Comparison of ENCODE assay signal across 30 cellular contexts in the genomic region with DNA sequence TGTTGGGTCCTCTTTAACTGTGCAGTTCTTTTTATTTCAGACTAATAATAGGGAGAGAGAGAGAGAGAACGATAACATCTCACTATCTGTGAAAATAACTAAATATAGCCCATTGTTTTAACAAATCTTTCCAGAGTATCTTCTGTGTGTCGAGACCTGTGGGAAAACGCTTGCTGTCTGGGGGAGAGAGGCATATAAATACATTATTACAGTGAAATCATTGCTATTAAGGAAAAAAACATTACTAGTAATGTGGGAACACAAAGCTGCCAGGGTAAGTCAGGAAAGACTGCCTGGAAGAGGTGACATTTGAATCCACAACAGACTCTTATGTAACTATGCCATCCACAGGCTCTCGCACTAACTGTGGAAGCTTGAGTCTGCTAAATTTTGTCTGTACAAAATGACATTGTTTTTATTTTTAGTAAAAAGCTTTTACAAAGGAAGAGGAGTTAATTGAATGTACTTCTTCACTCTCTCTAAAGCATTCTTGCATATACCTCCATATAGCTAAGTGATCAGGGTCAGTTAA. TPM values are rescaled to one million over a fixed set of nuclear protein-coding genes. Genes with fewer than 3 reads are reported as not detected.
DNase-seq lines count a peak whose midpoint lies in the region; ATAC-seq, FAIRE-seq and TF ChIP-seq lines count a peak whose summit lies in the region.
"Had no signal": no experiment of that assay in that cellular context is flagged by ENCODE, and none has a peak within 500 bp of the region (broad histone marks: within the 10 kb centered on the region; RNA-seq: fewer than 3 reads in every experiment).

No MANE protein-coding gene starts in this region.

- CTCF ChIA-PET in endothelial cell of umbilical vein (lab: Charles Lee): interaction anchor here (0.8 to 1.5 kb wide), 8 partner anchors 10 to 388 kb away, joined by 3 to 16 read pairs (median 4); partner anchors contain the start of genes CENPS, KIF1B and UBE4B

- H3K4me3 Mint-ChIP-seq in GM23338: no peak overlapping the region
- no peak overlapping the region for H3K4me3 Mint-ChIP-seq in nephron progenitor cell
- no peak overlapping the region for H3K4me3 Mint-ChIP-seq in stimulated activated effector memory CD8-positive, alpha-beta T cell treated with anti-CD3 and anti-CD28 coated beads, Interleukin-12 subunit alpha, Interleukin-12 subunit beta, amount 100 ng/mL, for 72 hours
- H3K4me3 Mint-ChIP-seq: activated CD4-positive, alpha-beta T cell treated with anti-CD3 and anti-CD28 coated beads for 36 hours; activated CD8-positive, alpha-beta T cell treated with anti-CD3 and anti-CD28 coated beads for 36 hours; activated T-helper 1 cell treated with anti-CD3 and anti-CD28 coated beads, Interleukin-12 subunit alpha, Interleukin-12 subunit beta, Interleukin-2, Interleukin-4 antibody, amounts not matched to agents 30 ng/mL and 10 ng/mL and 1 ng/mL, durations not matched to agents 14 hours and 24 hours and 36 hours; H9; T-helper 2 cell treated with Interferon-gamma antibody and Interleukin-4, amounts not matched to agents 5 μg/mL and 100 μg/mL, for 36 hours had no signal

- H3F3A ChIP-seq in GM23338 (replicated peaks; ENCODE audit: low read depth): peaks cover 3% of the 10 kb centered on the region; the same call in 1 of the 2 replicates

- intact Hi-C loops in endothelial cell of umbilical vein (cut with micrococcal nuclease): loop anchor here (5.0 kb wide), 3 partner anchors 187 to 387 kb away; partner anchors contain the start of gene UBE4B

- H3K9me3 Mint-ChIP-seq in GM23338: no peaks in the 10 kb centered on the region
- no peaks in the 10 kb centered on the region for H3K9me3 Mint-ChIP-seq in nephron progenitor cell
- no peaks in the 10 kb centered on the region for H3K9me3 Mint-ChIP-seq in stimulated activated effector memory CD8-positive, alpha-beta T cell treated with anti-CD3 and anti-CD28 coated beads, Interleukin-12 subunit alpha, Interleukin-12 subunit beta, amount 100 ng/mL, for 72 hours
- H3K9me3 Mint-ChIP-seq: activated CD8-positive, alpha-beta T cell treated with anti-CD3 and anti-CD28 coated beads for 36 hours; activated T-helper 1 cell treated with anti-CD3 and anti-CD28 coated beads, Interleukin-12 subunit alpha, Interleukin-12 subunit beta, Interleukin-2, Interleukin-4 antibody, amounts not matched to agents 30 ng/mL and 10 ng/mL and 1 ng/mL, durations not matched to agents 14 hours and 24 hours and 36 hours; H9; neural progenitor cell; T-helper 2 cell treated with Interferon-gamma antibody and Interleukin-4, amounts not matched to agents 5 μg/mL and 100 μg/mL, for 36 hours had no signal

- no peak for TF ChIP-seq CTCF in GM23338 (conservative IDR thresholded peaks at IDR 0.05; ENCODE audit: low read depth in 2 of 2)
- TF ChIP-seq CTCF in endothelial cell of umbilical vein (IDR thresholded peaks at IDR 0.05; ENCODE audit: extremely low read depth in 1 of 2, insufficient read depth in 1 of 2, low read depth in 1 of 2, low read length in 2 of 2): no peak
- no peak for TF ChIP-seq CTCF in nephron progenitor cell (IDR thresholded peaks at IDR 0.05)
- TF ChIP-seq CTCF in foreskin fibroblast (IDR thresholded peaks at IDR 0.05; ENCODE audit: low read depth, low read length): no peak

- H3K27me3 ChIP-seq in GM23338 (ENCODE audit: insufficient read depth) (no peaks in the 10 kb centered on the region), endothelial cell of umbilical vein (ENCODE audit: control insufficient read depth in 2 of 2, insufficient read depth in 2 of 2, low read length in 2 of 2) (no peaks in the 10 kb centered on the region)
- H3K27me3 ChIP-seq: body of pancreas, neural progenitor cell, pancreas, upper lobe of left lung had no signal

- POLR2A ChIA-PET in endothelial cell of umbilical vein (lab: Charles Lee): no interaction called here

- no peak for FAIRE-seq in endothelial cell of umbilical vein (lab: Jason Lieb, UNC)
- FAIRE-seq: GM12878, kidney, pancreas had no signal

- H3K79me2 ChIP-seq in GM23338 (replicated peaks; ENCODE audit: insufficient read depth) (no peaks in the 10 kb centered on the region), endothelial cell of umbilical vein (ENCODE audit: control insufficient read depth, insufficient read depth, low read length) (no peaks in the 10 kb centered on the region)

- no peaks in the 10 kb centered on the region for H3K9me3 ChIP-seq in endothelial cell of umbilical vein (replicated peaks; ENCODE audit: control insufficient read depth, insufficient read depth, low read length)
- H3K9me3 ChIP-seq: body of pancreas, lower lobe of right lung, pancreas, upper lobe of left lung had no signal

- H3K36me3 ChIP-seq in GM23338 (ENCODE audit: insufficient read depth): peaks cover 24% of the 10 kb centered on the region
- H3K36me3 ChIP-seq in endothelial cell of umbilical vein (ENCODE audit: control insufficient read depth in 2 of 2, extremely low read depth in 1 of 2, insufficient read depth in 2 of 2, low read length in 2 of 2): peaks cover 3 to 12% of the 10 kb centered on the region in 2 experiments

- 0 out of 2 replicates have a peak, but pooled peaks cover 3% of the 10 kb centered on the region for H3K4me1 ChIP-seq in GM23338 (ENCODE audit: insufficient read depth)
- peaks cover 10% of the 10 kb centered on the region for H3K4me1 ChIP-seq in endothelial cell of umbilical vein (ENCODE audit: control insufficient read depth, extremely low read depth, insufficient read depth, low read length)
- H3K4me1 ChIP-seq: body of pancreas, lower lobe of right lung, pancreas had no signal

- no peaks in the 10 kb centered on the region for H3K27me3 Mint-ChIP-seq in GM23338 (ENCODE audit: insufficient read depth, low read depth, poor library complexity)
- no peaks in the 10 kb centered on the region for H3K27me3 Mint-ChIP-seq in nephron progenitor cell (ENCODE audit: low read depth, poor library complexity)
- H3K27me3 Mint-ChIP-seq: activated CD4-positive, alpha-beta T cell treated with anti-CD3 and anti-CD28 coated beads for 36 hours; activated CD8-positive, alpha-beta T cell treated with anti-CD3 and anti-CD28 coated beads for 36 hours had no signal

- H3K4me1 Mint-ChIP-seq in GM23338: peaks cover 15% of the 10 kb centered on the region
- H3K4me1 Mint-ChIP-seq in nephron progenitor cell: peaks cover 10% of the 10 kb centered on the region
- no peaks in the 10 kb centered on the region for H3K4me1 Mint-ChIP-seq in stimulated activated effector memory CD8-positive, alpha-beta T cell treated with anti-CD3 and anti-CD28 coated beads, Interleukin-12 subunit alpha, Interleukin-12 subunit beta, amount 100 ng/mL, for 72 hours
- H3K4me1 Mint-ChIP-seq: activated CD4-positive, alpha-beta T cell treated with anti-CD3 and anti-CD28 coated beads for 36 hours had no signal

- no peaks in the 10 kb centered on the region for H3K9me1 ChIP-seq in endothelial cell of umbilical vein (replicated peaks; ENCODE audit: control insufficient read depth, extremely low read depth, insufficient read depth, low read length)

- BruUV-seq in endothelial cell of umbilical vein (replicated peaks; lab: Mats Ljungman, UMichigan): no TSS peak

- H3K4me3 ChIP-seq in GM23338 (no peak overlapping the region), endothelial cell of umbilical vein (replicated peaks in 1 of 3; ENCODE audit: insufficient read depth in 1 of 3, low read depth in 1 of 3, low read length in 3 of 3) (no peak overlapping the region), foreskin fibroblast (ENCODE audit: low read depth in 1 of 2, low read length in 2 of 2) (no peak overlapping the region)
- H3K4me3 ChIP-seq: body of pancreas, GM12878, lower lobe of right lung, neural progenitor cell, pancreas, upper lobe of left lung had no signal

- H3K4me2 ChIP-seq in GM23338: no peak overlapping the region
- peak overlapping the region; percentile 57 for H3K4me2 ChIP-seq in endothelial cell of umbilical vein (ENCODE audit: insufficient read depth, low read length)

- H3K9ac ChIP-seq in endothelial cell of umbilical vein (replicated peaks; ENCODE audit: extremely low read depth, insufficient read depth, low read length): peak overlapping the region; percentile 73
- H3K9ac ChIP-seq: neural progenitor cell had no signal

- TF ChIP-seq POLR2A in endothelial cell of umbilical vein (IDR thresholded peaks at IDR 0.05; ENCODE audit: low read depth, low read length): no peak

- no peaks in the 10 kb centered on the region for H3K9me2 ChIP-seq in GM23338 (ENCODE audit: insufficient read depth)

- H3K27ac Mint-ChIP-seq in GM23338 (no peak overlapping the region; the same call in 1 of the 2 replicates), nephron progenitor cell (peak overlapping the region; percentile 1)
- H3K27ac Mint-ChIP-seq in stimulated activated effector memory CD8-positive, alpha-beta T cell treated with anti-CD3 and anti-CD28 coated beads, Interleukin-12 subunit alpha, Interleukin-12 subunit beta, amount 100 ng/mL, for 72 hours: no peak overlapping the region
- H3K27ac Mint-ChIP-seq: activated CD4-positive, alpha-beta T cell treated with anti-CD3 and anti-CD28 coated beads for 36 hours; activated CD8-positive, alpha-beta T cell treated with anti-CD3 and anti-CD28 coated beads for 36 hours; activated T-helper 1 cell treated with anti-CD3 and anti-CD28 coated beads, Interleukin-12 subunit alpha, Interleukin-12 subunit beta, Interleukin-2, Interleukin-4 antibody, amounts not matched to agents 30 ng/mL and 10 ng/mL and 1 ng/mL, durations not matched to agents 14 hours and 24 hours and 36 hours; T-helper 2 cell treated with Interferon-gamma antibody and Interleukin-4, amounts not matched to agents 5 μg/mL and 100 μg/mL, for 36 hours had no signal

- dilution Hi-C loops in endothelial cell of umbilical vein (cut with MboI; ENCODE audit: extremely low pct_ligation_motif_present, low sequenced_read_pairs): no loop called here

- peak overlapping the region; percentile 36; the same call in 1 of the 2 replicates for H3K27ac ChIP-seq in GM23338 (ENCODE audit: low read depth)
- H3K27ac ChIP-seq in angular gyrus (ENCODE audit: low read depth, low read length): peak overlapping the region; percentile 97
- peak overlapping the region; percentile 75 for H3K27ac ChIP-seq in endothelial cell of umbilical vein (ENCODE audit: insufficient read depth, low read depth, low read length)
- H3K27ac ChIP-seq: body of pancreas, HL-60, lower lobe of right lung, neural progenitor cell, pancreas had no signal

- H2AFZ ChIP-seq in GM23338 (no peak overlapping the region), endothelial cell of umbilical vein (ENCODE audit: low read depth, low read length) (no peak overlapping the region)

- ATAC-seq in GM23338 (no peak), HG02885 (IDR thresholded peaks at IDR 0.05; ENCODE audit: poor library complexity, unreplicated experiment) (no peak), GM21717 (IDR thresholded peaks at IDR 0.05; ENCODE audit: unreplicated experiment) (no peak)
- ATAC-seq in stimulated activated effector memory CD8-positive, alpha-beta T cell treated with anti-CD3 and anti-CD28 coated beads, Interleukin-12 subunit alpha, Interleukin-12 subunit beta, amount 100 ng/mL, for 72 hours: no peak
- ATAC-seq: activated CD4-positive, alpha-beta T cell treated with anti-CD3 and anti-CD28 coated beads for 36 hours; activated CD8-positive, alpha-beta T cell treated with anti-CD3 and anti-CD28 coated beads for 36 hours; body of pancreas; GM12878; lower lobe of right lung had no signal

- no peak for DNase-seq in GM23338 (ENCODE audit: low spot score)
- peak; percentile 18 for DNase-seq in endothelial cell of umbilical vein (ENCODE audit: low read depth, low spot score)
- DNase-seq in nephron progenitor cell: no peak
- no peak for DNase-seq in stimulated activated effector memory CD8-positive, alpha-beta T cell treated with anti-CD3 and anti-CD28 coated beads, Interleukin-12 subunit alpha, Interleukin-12 subunit beta, amount 100 ng/mL, for 72 hours (ENCODE audit: low spot score in 2 of 2)
- DNase-seq in foreskin fibroblast: no peak
- DNase-seq: activated CD4-positive, alpha-beta T cell treated with anti-CD3 and anti-CD28 coated beads for 36 hours; activated CD8-positive, alpha-beta memory T cell treated with anti-CD3 and anti-CD28 coated beads, Interleukin-2, amount 50 U/mL, for 48 hours; activated CD8-positive, alpha-beta T cell treated with anti-CD3 and anti-CD28 coated beads for 36 hours; activated naive CD4-positive, alpha-beta T cell treated with Interleukin-2 at 50 U/mL for 16 hours; COR-L47; effector CD4-positive, alpha-beta T cell; Karpas-422; kidney; lower lobe of right lung; NK-92 treated with Interleukin-12 subunit alpha and Interleukin-12 subunit beta, amount 100 ng/mL, for 24 hours; pancreas; SHP77; stimulated activated CD4-positive, alpha-beta T cell treated with anti-CD3 and anti-CD28 coated beads, Interleukin-12 subunit alpha, Interleukin-12 subunit beta, amount 100 ng/mL, for 4 hours; stimulated activated CD4-positive, alpha-beta T cell treated with anti-CD3 and anti-CD28 coated beads, Interleukin-4, amount 100 ng/mL, for 1 hour; upper lobe of left lung had no signal

- H3K36me3 Mint-ChIP-seq in GM23338 (ENCODE audit: low read depth) (peaks cover 44% of the 10 kb centered on the region), nephron progenitor cell (ENCODE audit: low read depth) (peaks cover 47% of the 10 kb centered on the region)
- peaks cover 72% of the 10 kb centered on the region for H3K36me3 Mint-ChIP-seq in stimulated activated effector memory CD8-positive, alpha-beta T cell treated with anti-CD3 and anti-CD28 coated beads, Interleukin-12 subunit alpha, Interleukin-12 subunit beta, amount 100 ng/mL, for 72 hours

- no peaks in the 10 kb centered on the region for H4K20me1 ChIP-seq in GM23338 (replicated peaks; ENCODE audit: insufficient read depth)
- no peaks in the 10 kb centered on the region for H4K20me1 ChIP-seq in endothelial cell of umbilical vein (replicated peaks; ENCODE audit: control insufficient read depth, extremely low read depth, insufficient read depth, low read length)

RNA-seq across cellular contexts. Expression of gene PGD, which starts 59.8 kb away (rescaled TPM):
- total RNA-seq in GM23338 (2014; rRNA removed; shearing (Covaris generic)): 274 and 305 TPM in 2 replicates
- 158 and 174 TPM in 2 replicates for polyA plus RNA-seq in GM23338 (2016; fragmentation: Nextera tagmentation; extraction: Ambion mirVana)
- 303 and 307 TPM in 2 replicates for total RNA-seq in endothelial cell of umbilical vein
- 189 and 196 TPM in 2 replicates for polyA plus RNA-seq in endothelial cell of umbilical vein
- 153 and 175 TPM in 2 replicates for polyA plus RNA-seq in endothelial cell of umbilical vein (2011; cell fraction: cytosol; rRNA removed)
- 121 and 149 TPM in 2 replicates for polyA plus RNA-seq in endothelial cell of umbilical vein (2011; cell fraction: nucleus; rRNA removed)
- polyA plus RNA-seq in endothelial cell of umbilical vein (2012): 280 and 365 TPM in 2 replicates
- 206 and 248 TPM in 2 replicates for polyA minus RNA-seq in endothelial cell of umbilical vein
- 66.0 TPM for polyA minus RNA-seq in endothelial cell of umbilical vein (2011; cell fraction: cytosol; rRNA and poly(A)+ RNA removed)
- 59.0 and 66.0 TPM in 2 replicates for polyA minus RNA-seq in endothelial cell of umbilical vein (2011; cell fraction: nucleus; rRNA and poly(A)+ RNA removed)

Comparison
In these comparisons a context has a peak if more than half of its experiments do, and no peak if none do; other contexts are left out.
1. H3K27ac ChIP-seq: peak in every context shown above with its lines; median percentile 97 in angular gyrus; 75 in endothelial cell of umbilical vein; 36 in GM23338.